In the genomic region with DNA sequence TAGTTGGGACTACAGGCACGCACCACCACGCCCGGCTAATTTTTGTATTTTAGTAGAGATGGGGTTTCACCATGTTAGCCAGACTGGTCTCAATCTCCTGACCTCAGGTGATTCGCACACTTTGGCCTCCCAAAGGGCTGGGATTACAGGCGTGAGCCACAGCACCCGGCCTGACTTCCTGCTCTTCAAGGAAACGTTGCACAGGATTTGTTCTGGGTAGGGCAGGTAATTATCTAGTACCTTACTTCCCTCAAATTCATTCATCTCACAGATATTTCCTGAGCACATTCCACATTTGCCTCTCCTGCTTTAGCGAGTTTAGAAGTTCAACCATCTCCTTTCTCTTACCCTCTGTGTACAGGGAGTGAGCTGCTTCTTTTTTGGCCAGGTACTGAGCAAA, we compare ENCODE assay signal across 24 cellular contexts. TPM values are rescaled to one million over a fixed set of nuclear protein-coding genes. Genes with fewer than 3 reads are reported as not detected.
DNase-seq lines count a peak whose midpoint lies in the region; ATAC-seq and TF ChIP-seq lines count a peak whose summit lies in the region.
"Had no signal": no experiment of that assay in that cellular context is flagged by ENCODE, and none has a peak within 500 bp of the region (broad histone marks: within the 10 kb centered on the region; RNA-seq: fewer than 3 reads in every experiment).

No MANE protein-coding gene starts in this region.

- peaks cover 20% of the 10 kb centered on the region for H3K36me3 Mint-ChIP-seq in activated naive CD4-positive, alpha-beta T cell treated with anti-CD3 and anti-CD28 coated beads, Interleukin-2, amount 10 ng/mL, durations not matched to agents 7 days and 5 days
- no peaks in the 10 kb centered on the region for H3K36me3 Mint-ChIP-seq in chondrocyte (ENCODE audit: low read depth)
- H3K36me3 Mint-ChIP-seq: CD4-positive, CD25-positive, alpha-beta regulatory T cell had no signal

- peaks cover 46% of the 10 kb centered on the region for H3K4me1 Mint-ChIP-seq in activated naive CD4-positive, alpha-beta T cell treated with anti-CD3 and anti-CD28 coated beads, Interleukin-2, amount 10 ng/mL, durations not matched to agents 7 days and 5 days
- peaks cover 23% of the 10 kb centered on the region for H3K4me1 Mint-ChIP-seq in chondrocyte (ENCODE audit: low read depth)

- no peak for TF ChIP-seq POLR2A in stomach (IDR thresholded peaks at IDR 0.05)

- ATAC-seq in lower lobe of right lung (no peak), GM21619 (IDR thresholded peaks at IDR 0.05; ENCODE audit: unreplicated experiment) (no peak)
- ATAC-seq: HCT116, Panc1, right lobe of liver had no signal

- no peak for DNase-seq in activated naive CD4-positive, alpha-beta T cell treated with anti-CD3 and anti-CD28 coated beads, Interleukin-2, amount 10 ng/mL, durations not matched to agents 7 days and 5 days
- DNase-seq in activated naive CD4-positive, alpha-beta T cell (lab: John Stamatoyannopoulos, UW): no peak
- DNase-seq in chondrocyte (ENCODE audit: low spot score) (no peak), lower lobe of right lung (no peak), HUDEP-2 (lab: John Stamatoyannopoulos, UW; ENCODE audit: unreplicated experiment in 76 of 76) (no peak), stomach (no peak), NCI-H2029 treated with DMSO at 0.1 percent for 48 hours (lab: John Stamatoyannopoulos, UW) (no peak)
- DNase-seq: activated CD4-positive, CD25-positive, alpha-beta regulatory T cell; brain microvascular endothelial cell; CD4-positive, CD25-positive, alpha-beta regulatory T cell; cortex of kidney; DMS53; head of caudate nucleus; NCI-H1436; NCI-H510A; posterior cingulate gyrus; right lobe of liver; stimulated activated CD4-positive, alpha-beta T cell treated with anti-CD3 and anti-CD28 coated beads, Interleukin-15, amount 100 ng/mL, for 24 hours; stimulated activated CD8-positive, alpha-beta memory T cell treated with anti-CD3 and anti-CD28 coated beads, Interleukin-4, amount 100 ng/mL, for 48 hours; T-helper 9 cell had no signal

- H3K27me3 ChIP-seq in lower lobe of right lung (ENCODE audit: low read depth) (no peaks in the 10 kb centered on the region), stomach (no peaks in the 10 kb centered on the region)
- H3K27me3 ChIP-seq: brain microvascular endothelial cell, right lobe of liver had no signal

- H3K9me3 ChIP-seq in lower lobe of right lung (no peaks in the 10 kb centered on the region), stomach (no peaks in the 10 kb centered on the region)
- H3K9me3 ChIP-seq: right lobe of liver had no signal

- H3K4me1 ChIP-seq in lower lobe of right lung: peaks cover 35% of the 10 kb centered on the region
- H3K4me1 ChIP-seq in stomach: peaks cover 5 to 30% (median 12%) of the 10 kb centered on the region in 4 donors

- H3K27ac ChIP-seq in lower lobe of right lung: peak overlapping the region; percentile 18
- no peak overlapping the region for H3K27ac ChIP-seq in stomach
- H3K27ac ChIP-seq: brain microvascular endothelial cell, right lobe of liver had no signal

- H3K36me3 ChIP-seq in lower lobe of right lung: no peaks in the 10 kb centered on the region
- H3K36me3 ChIP-seq in stomach: peaks cover 0 to 7% (median 4%) of the 10 kb centered on the region in 4 donors
- H3K36me3 ChIP-seq: brain microvascular endothelial cell, right lobe of liver had no signal

- intact Hi-C loops in lower lobe of right lung (cut with DNase I): no loop called here
- intact Hi-C loops in stomach (cut with DNase I; ENCODE audit: low total_unique reads): loop anchor here (10.0 kb wide), 1 partner anchor 46 kb away; the partner anchor contains the start of genes KRTCAP2 and TRIM46

- no peaks in the 10 kb centered on the region for H3K9me3 Mint-ChIP-seq in activated naive CD4-positive, alpha-beta T cell treated with anti-CD3 and anti-CD28 coated beads, Interleukin-2, amount 10 ng/mL, durations not matched to agents 7 days and 5 days
- H3K9me3 Mint-ChIP-seq in chondrocyte (ENCODE audit: low read depth): no peaks in the 10 kb centered on the region
- H3K9me3 Mint-ChIP-seq: activated T-helper 2 cell treated with anti-CD3 and anti-CD28 coated beads, Interferon-gamma antibody, Interleukin-2, Interleukin-4, amounts not matched to agents 10 μg/mL and 5 μg/mL and 100 μg/mL, durations not matched to agents 14 hours and 24 hours and 36 hours; CD4-positive, CD25-positive, alpha-beta regulatory T cell had no signal

- 78 to 87% (median 80%) methylated on average over 8 of the region's 8 CpGs for WGBS in stomach, 5 donors

- no peak for TF ChIP-seq EP300 in stomach (IDR thresholded peaks at IDR 0.05)

- H3K27ac Mint-ChIP-seq in activated naive CD4-positive, alpha-beta T cell treated with anti-CD3 and anti-CD28 coated beads, Interleukin-2, amount 10 ng/mL, durations not matched to agents 7 days and 5 days: peak overlapping the region; percentile 81
- H3K27ac Mint-ChIP-seq in chondrocyte (ENCODE audit: unreplicated experiment): peak overlapping the region; percentile 14
- H3K27ac Mint-ChIP-seq: activated T-helper 2 cell treated with anti-CD3 and anti-CD28 coated beads, Interferon-gamma antibody, Interleukin-2, Interleukin-4, amounts not matched to agents 10 μg/mL and 5 μg/mL and 100 μg/mL, durations not matched to agents 14 hours and 24 hours and 36 hours had no signal

- CTCF ChIA-PET in activated naive CD4-positive, alpha-beta T cell treated with anti-CD3 and anti-CD28 coated beads, Interleukin-2, amount 10 ng/mL, durations not matched to agents 7 days and 5 days (lab: Charles Lee): interaction anchor here (2.7 kb wide), 1 partner anchor 14 kb away, joined by 8 read pairs; no protein-coding TSS in a partner anchor

- TF ChIP-seq CTCF in chondrocyte (IDR thresholded peaks at IDR 0.05): no peak
- no peak for TF ChIP-seq CTCF in lower lobe of right lung (IDR thresholded peaks at IDR 0.05)
- TF ChIP-seq CTCF in stomach (IDR thresholded peaks at IDR 0.05): no peak

- no peak overlapping the region for H3K4me3 Mint-ChIP-seq in activated naive CD4-positive, alpha-beta T cell treated with anti-CD3 and anti-CD28 coated beads, Interleukin-2, amount 10 ng/mL, durations not matched to agents 7 days and 5 days
- H3K4me3 Mint-ChIP-seq in chondrocyte (ENCODE audit: unreplicated experiment): no peak overlapping the region
- H3K4me3 Mint-ChIP-seq: CD4-positive, CD25-positive, alpha-beta regulatory T cell had no signal

- H3K4me3 ChIP-seq in lower lobe of right lung (no peak overlapping the region), stomach (no peak overlapping the region)
- H3K4me3 ChIP-seq: right lobe of liver had no signal

- H3K27me3 Mint-ChIP-seq in activated naive CD4-positive, alpha-beta T cell treated with anti-CD3 and anti-CD28 coated beads, Interleukin-2, amount 10 ng/mL, durations not matched to agents 7 days and 5 days: no peaks in the 10 kb centered on the region
- no peaks in the 10 kb centered on the region for H3K27me3 Mint-ChIP-seq in chondrocyte (ENCODE audit: low read depth)
- H3K27me3 Mint-ChIP-seq: CD4-positive, CD25-positive, alpha-beta regulatory T cell had no signal

RNA-seq across cellular contexts. Expression of gene MTX1, which starts 12.1 kb away (rescaled TPM):
- total RNA-seq in chondrocyte (28.2 to 49.1 TPM (median 29.8 TPM) in 3 replicates), lower lobe of right lung (27.9 TPM), stomach (10 to 100 TPM in 4 of 5 donors, 1 to 10 TPM in 1; 1.2 to 54.9 (median 25.2) TPM)
- 10 to 100 TPM; 48.3 to 71.1 (median 58.2) TPM for polyA plus RNA-seq in stomach

RNA-seq across cellular contexts. Expression of gene THBS3, which starts 12.9 kb away (rescaled TPM):
- 112 to 127 TPM (median 118 TPM) in 3 replicates for total RNA-seq in chondrocyte
- total RNA-seq in lower lobe of right lung: 24.4 TPM
- 10 to 100 TPM; 11.0 to 65.9 (median 25.4) TPM for total RNA-seq in stomach
- 10 to 100 TPM; 11.0 to 27.9 (median 17.8) TPM for polyA plus RNA-seq in stomach

RNA-seq across cellular contexts. Expression of gene ENTREP3, which starts 34.7 kb away (rescaled TPM):
- total RNA-seq in chondrocyte (34.0 to 42.8 TPM (median 42.8 TPM) in 3 replicates), lower lobe of right lung (22.9 TPM), stomach (10 to 100 TPM in 4 of 5 donors, 1 to 10 TPM in 1; 2.8 to 77.9 (median 19.6) TPM)
- 10 to 100 TPM in 2 of 3 donors, 1 to 10 TPM in 1; 9.7 to 20.5 (median 11.6) TPM for polyA plus RNA-seq in stomach

RNA-seq across cellular contexts. Expression of gene SCAMP3, which starts 41.6 kb away (rescaled TPM):
- total RNA-seq in chondrocyte (68.3 to 77.1 TPM (median 71.4 TPM) in 3 replicates), lower lobe of right lung (70.2 TPM), stomach (10 to 100 TPM in 4 of 5 donors, 1 to 10 TPM in 1; 7.0 to 32.6 (median 24.1) TPM)
- polyA plus RNA-seq in stomach: 10 to 100 TPM; 25.8 to 48.4 (median 45.4) TPM

RNA-seq across cellular contexts. Expression of gene TRIM46, which starts 46.9 kb away (rescaled TPM):
- 9.6 to 10.7 TPM (median 9.7 TPM) in 3 replicates for total RNA-seq in chondrocyte
- 0.35 TPM for total RNA-seq in lower lobe of right lung
- total RNA-seq in stomach: 10 to 100 TPM in 1 of 5 donors, 1 to 10 TPM in 1, under 1 TPM in 1, not detected in 2; 0.73 to 16.9 (median 5.4) TPM
- polyA plus RNA-seq in stomach: under 1 TPM; 0.58 to 0.68 (median 0.61) TPM
